ENCODE assay signal across 19 cellular contexts in genomic region chr21:20253261-20253660, GRCh38.
A peak's percentile ranks its signal among the peaks of the same experiment; 100 is the strongest.
DNase-seq lines count a peak whose midpoint lies in the region; ATAC-seq lines count a peak whose summit lies in the region.
"Had no signal": no experiment of that assay in that cellular context is flagged by ENCODE, and none has a peak within 500 bp of the region (broad histone marks: within the 10 kb centered on the region; RNA-seq: fewer than 3 reads in every experiment).

No MANE protein-coding gene starts in this region.

- no peak for ATAC-seq in activated CD8-positive, alpha-beta T cell treated with anti-CD3 and anti-CD28 coated beads, Interleukin-2, amount 10 ng/mL, durations not matched to agents 7 days and 5 days
- ATAC-seq in HG03045 (IDR thresholded peaks at IDR 0.05; ENCODE audit: unreplicated experiment): no peak
- ATAC-seq: CD8-positive, alpha-beta T cell; GM12878 had no signal

- H3K4me1 Mint-ChIP-seq in activated CD8-positive, alpha-beta T cell treated with anti-CD3 and anti-CD28 coated beads, Interleukin-2, amount 10 ng/mL, durations not matched to agents 7 days and 5 days (ENCODE audit: low read depth): no peaks in the 10 kb centered on the region
- H3K4me1 Mint-ChIP-seq: B cell; CD4-positive, CD25-positive, alpha-beta regulatory T cell had no signal

- peak; percentile 56 for DNase-seq in OCI-M1 (lab: John Stamatoyannopoulos, UW)
- peak; percentile 46 for DNase-seq in mesendoderm
- peak; percentile 67 for DNase-seq in putamen (ENCODE audit: low spot score)
- no peak for DNase-seq in stimulated activated CD4-positive, alpha-beta T cell treated with anti-CD3 and anti-CD28 coated beads, Interleukin-2, amount 100 ng/mL, for 24 hours
- DNase-seq in activated CD8-positive, alpha-beta T cell treated with anti-CD3 and anti-CD28 coated beads, Interleukin-2, amount 10 ng/mL, durations not matched to agents 7 days and 5 days: no peak
- DNase-seq: Caco-2; CD4-positive, CD25-positive, alpha-beta regulatory T cell; CD8-positive, alpha-beta T cell; DMS79; EL; GDM1; GOT3; H7; HCEC 1CT had no signal

- H3K9ac ChIP-seq in mesendoderm (ENCODE audit: low read length): no peak overlapping the region
- H3K9ac ChIP-seq: BLaER1 had no signal

- no peak overlapping the region for H3K4ac ChIP-seq in mesendoderm (ENCODE audit: low read depth, low read length)

- no peak overlapping the region for H3K23ac ChIP-seq in mesendoderm (ENCODE audit: low read length)

- peaks cover 6% of the 10 kb centered on the region for H3K9me3 Mint-ChIP-seq in activated CD8-positive, alpha-beta T cell treated with anti-CD3 and anti-CD28 coated beads, Interleukin-2, amount 10 ng/mL, durations not matched to agents 7 days and 5 days (ENCODE audit: insufficient read depth)
- H3K9me3 Mint-ChIP-seq: CD8-positive, alpha-beta T cell had no signal

- no peak overlapping the region for H3K4me3 Mint-ChIP-seq in activated CD8-positive, alpha-beta T cell treated with anti-CD3 and anti-CD28 coated beads, Interleukin-2, amount 10 ng/mL, durations not matched to agents 7 days and 5 days
- H3K4me3 Mint-ChIP-seq: B cell; CD4-positive, CD25-positive, alpha-beta regulatory T cell; CD8-positive, alpha-beta T cell had no signal

- H2BK15ac ChIP-seq in mesendoderm (replicated peaks; ENCODE audit: low read depth): no peak overlapping the region

- H3K27me3 Mint-ChIP-seq in activated CD8-positive, alpha-beta T cell treated with anti-CD3 and anti-CD28 coated beads, Interleukin-2, amount 10 ng/mL, durations not matched to agents 7 days and 5 days (ENCODE audit: low read depth): no peaks in the 10 kb centered on the region
- H3K27me3 Mint-ChIP-seq: B cell; CD4-positive, CD25-positive, alpha-beta regulatory T cell had no signal

- no peak overlapping the region for H3K27ac ChIP-seq in mesendoderm (ENCODE audit: low read depth, low read length)
- H3K27ac ChIP-seq: BLaER1, C4-2B had no signal

- no peak overlapping the region for H3K18ac ChIP-seq in mesendoderm (ENCODE audit: low read length)

- H3K79me1 ChIP-seq in mesendoderm (ENCODE audit: low read length): no peaks in the 10 kb centered on the region

- POLR2A ChIA-PET in activated CD8-positive, alpha-beta T cell treated with anti-CD3 and anti-CD28 coated beads, Interleukin-2, amount 10 ng/mL, durations not matched to agents 7 days and 5 days (lab: Charles Lee): no interaction called here

- CTCF ChIA-PET in activated CD8-positive, alpha-beta T cell treated with anti-CD3 and anti-CD28 coated beads, Interleukin-2, amount 10 ng/mL, durations not matched to agents 7 days and 5 days (lab: Charles Lee): no interaction called here

- no peak overlapping the region for H4K5ac ChIP-seq in mesendoderm (ENCODE audit: low read length)

- no peaks in the 10 kb centered on the region for H3K79me2 ChIP-seq in mesendoderm (ENCODE audit: control insufficient read depth, insufficient read depth, low read length)

- H3K4me1 ChIP-seq in mesendoderm (ENCODE audit: control insufficient read depth, low read depth, low read length): peaks cover under 1% of the 10 kb centered on the region
- H3K4me1 ChIP-seq: BLaER1, Caco-2 had no signal

- no peak overlapping the region for H3K4me2 ChIP-seq in mesendoderm (ENCODE audit: low read length)
- H3K4me2 ChIP-seq: BLaER1 had no signal

- no peak overlapping the region for H4K8ac ChIP-seq in mesendoderm (ENCODE audit: low read depth, low read length)

- H3K36me3 ChIP-seq in mesendoderm (ENCODE audit: control insufficient read depth, insufficient read depth, low read length): no peaks in the 10 kb centered on the region
- H3K36me3 ChIP-seq: BLaER1 had no signal

- no peak overlapping the region for H3K27ac Mint-ChIP-seq in activated CD8-positive, alpha-beta T cell treated with anti-CD3 and anti-CD28 coated beads, Interleukin-2, amount 10 ng/mL, durations not matched to agents 7 days and 5 days
- H3K27ac Mint-ChIP-seq: B cell; CD4-positive, CD25-positive, alpha-beta regulatory T cell; CD8-positive, alpha-beta T cell had no signal

- H2BK120ac ChIP-seq in mesendoderm (ENCODE audit: low read depth, low read length): no peak overlapping the region

- H3K36me3 Mint-ChIP-seq in activated CD8-positive, alpha-beta T cell treated with anti-CD3 and anti-CD28 coated beads, Interleukin-2, amount 10 ng/mL, durations not matched to agents 7 days and 5 days (ENCODE audit: low read depth): no peaks in the 10 kb centered on the region
- H3K36me3 Mint-ChIP-seq: CD4-positive, CD25-positive, alpha-beta regulatory T cell; CD8-positive, alpha-beta T cell had no signal

- H2AK5ac ChIP-seq in mesendoderm (ENCODE audit: low read length): no peak overlapping the region

- no peak overlapping the region for H2BK5ac ChIP-seq in mesendoderm (ENCODE audit: low read length)

- H3K27me3 ChIP-seq in mesendoderm (ENCODE audit: insufficient read depth, low read length, poor library complexity): no peaks in the 10 kb centered on the region
- H3K27me3 ChIP-seq: BLaER1 had no signal

- no CpG with 5 or more reads among the region's 3 CpGs for WGBS in mesendoderm (ENCODE audit: extremely low coverage, insufficient coverage, low lambda C conversion rate)

- no peak overlapping the region for H3K56ac ChIP-seq in mesendoderm (ENCODE audit: low read length)

- no peak overlapping the region for H3K4me3 ChIP-seq in mesendoderm (ENCODE audit: low read length)
- H3K4me3 ChIP-seq: BLaER1, GM12878 had no signal

Comparison
In these comparisons a context has a peak if more than half of its experiments do, and no peak if none do; other contexts are left out.
1. DNase-seq: peak in OCI-M1 (single experiment), mesendoderm (single experiment) and putamen (single experiment); none in stimulated activated CD4-positive, alpha-beta T cell treated with anti-CD3 and anti-CD28 coated beads, Interleukin-2, amount 100 ng/mL, for 24 hours (0 of 2) and activated CD8-positive, alpha-beta T cell treated with anti-CD3 and anti-CD28 coated beads, Interleukin-2, amount 10 ng/mL, durations not matched to agents 7 days and 5 days (single experiment).